1 cellular context compared by ENCODE assay signal in the genomic region with DNA sequence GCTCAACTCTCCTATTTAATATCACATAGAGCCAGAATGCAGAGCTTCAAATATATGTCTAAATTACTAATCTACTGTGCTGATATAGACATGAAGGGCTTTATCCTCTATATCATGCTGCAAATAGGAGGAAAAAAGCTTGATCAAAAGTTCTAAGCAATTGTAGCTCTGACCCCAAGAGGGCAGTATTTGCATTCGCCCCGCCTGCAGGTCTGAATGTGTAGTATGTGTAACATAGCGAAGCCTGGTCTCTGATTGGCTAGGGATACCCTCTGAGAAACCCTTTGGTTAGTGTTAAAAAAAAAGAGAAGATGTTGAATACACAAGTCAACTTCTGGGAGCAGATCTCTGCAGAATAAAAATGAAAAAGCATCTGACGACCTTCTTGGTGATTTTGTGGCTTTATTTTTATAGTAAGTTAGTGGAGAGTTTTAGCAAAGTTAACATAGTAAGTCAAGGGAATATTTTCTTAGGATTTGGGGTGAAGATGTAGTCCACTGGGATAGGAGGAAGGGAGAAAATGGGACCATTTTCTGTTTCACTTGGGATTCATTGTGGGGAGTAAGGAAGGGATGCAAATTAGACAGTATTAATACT.
TF ChIP-seq lines count a peak whose summit lies in the region.

No MANE protein-coding gene starts in this region.

TF ChIP-seq in K562, 482 proteins besides CTCF, POLR2A, EP300 and RAD21 (continued from another document):
- TF ChIP-seq, protein P1, sequence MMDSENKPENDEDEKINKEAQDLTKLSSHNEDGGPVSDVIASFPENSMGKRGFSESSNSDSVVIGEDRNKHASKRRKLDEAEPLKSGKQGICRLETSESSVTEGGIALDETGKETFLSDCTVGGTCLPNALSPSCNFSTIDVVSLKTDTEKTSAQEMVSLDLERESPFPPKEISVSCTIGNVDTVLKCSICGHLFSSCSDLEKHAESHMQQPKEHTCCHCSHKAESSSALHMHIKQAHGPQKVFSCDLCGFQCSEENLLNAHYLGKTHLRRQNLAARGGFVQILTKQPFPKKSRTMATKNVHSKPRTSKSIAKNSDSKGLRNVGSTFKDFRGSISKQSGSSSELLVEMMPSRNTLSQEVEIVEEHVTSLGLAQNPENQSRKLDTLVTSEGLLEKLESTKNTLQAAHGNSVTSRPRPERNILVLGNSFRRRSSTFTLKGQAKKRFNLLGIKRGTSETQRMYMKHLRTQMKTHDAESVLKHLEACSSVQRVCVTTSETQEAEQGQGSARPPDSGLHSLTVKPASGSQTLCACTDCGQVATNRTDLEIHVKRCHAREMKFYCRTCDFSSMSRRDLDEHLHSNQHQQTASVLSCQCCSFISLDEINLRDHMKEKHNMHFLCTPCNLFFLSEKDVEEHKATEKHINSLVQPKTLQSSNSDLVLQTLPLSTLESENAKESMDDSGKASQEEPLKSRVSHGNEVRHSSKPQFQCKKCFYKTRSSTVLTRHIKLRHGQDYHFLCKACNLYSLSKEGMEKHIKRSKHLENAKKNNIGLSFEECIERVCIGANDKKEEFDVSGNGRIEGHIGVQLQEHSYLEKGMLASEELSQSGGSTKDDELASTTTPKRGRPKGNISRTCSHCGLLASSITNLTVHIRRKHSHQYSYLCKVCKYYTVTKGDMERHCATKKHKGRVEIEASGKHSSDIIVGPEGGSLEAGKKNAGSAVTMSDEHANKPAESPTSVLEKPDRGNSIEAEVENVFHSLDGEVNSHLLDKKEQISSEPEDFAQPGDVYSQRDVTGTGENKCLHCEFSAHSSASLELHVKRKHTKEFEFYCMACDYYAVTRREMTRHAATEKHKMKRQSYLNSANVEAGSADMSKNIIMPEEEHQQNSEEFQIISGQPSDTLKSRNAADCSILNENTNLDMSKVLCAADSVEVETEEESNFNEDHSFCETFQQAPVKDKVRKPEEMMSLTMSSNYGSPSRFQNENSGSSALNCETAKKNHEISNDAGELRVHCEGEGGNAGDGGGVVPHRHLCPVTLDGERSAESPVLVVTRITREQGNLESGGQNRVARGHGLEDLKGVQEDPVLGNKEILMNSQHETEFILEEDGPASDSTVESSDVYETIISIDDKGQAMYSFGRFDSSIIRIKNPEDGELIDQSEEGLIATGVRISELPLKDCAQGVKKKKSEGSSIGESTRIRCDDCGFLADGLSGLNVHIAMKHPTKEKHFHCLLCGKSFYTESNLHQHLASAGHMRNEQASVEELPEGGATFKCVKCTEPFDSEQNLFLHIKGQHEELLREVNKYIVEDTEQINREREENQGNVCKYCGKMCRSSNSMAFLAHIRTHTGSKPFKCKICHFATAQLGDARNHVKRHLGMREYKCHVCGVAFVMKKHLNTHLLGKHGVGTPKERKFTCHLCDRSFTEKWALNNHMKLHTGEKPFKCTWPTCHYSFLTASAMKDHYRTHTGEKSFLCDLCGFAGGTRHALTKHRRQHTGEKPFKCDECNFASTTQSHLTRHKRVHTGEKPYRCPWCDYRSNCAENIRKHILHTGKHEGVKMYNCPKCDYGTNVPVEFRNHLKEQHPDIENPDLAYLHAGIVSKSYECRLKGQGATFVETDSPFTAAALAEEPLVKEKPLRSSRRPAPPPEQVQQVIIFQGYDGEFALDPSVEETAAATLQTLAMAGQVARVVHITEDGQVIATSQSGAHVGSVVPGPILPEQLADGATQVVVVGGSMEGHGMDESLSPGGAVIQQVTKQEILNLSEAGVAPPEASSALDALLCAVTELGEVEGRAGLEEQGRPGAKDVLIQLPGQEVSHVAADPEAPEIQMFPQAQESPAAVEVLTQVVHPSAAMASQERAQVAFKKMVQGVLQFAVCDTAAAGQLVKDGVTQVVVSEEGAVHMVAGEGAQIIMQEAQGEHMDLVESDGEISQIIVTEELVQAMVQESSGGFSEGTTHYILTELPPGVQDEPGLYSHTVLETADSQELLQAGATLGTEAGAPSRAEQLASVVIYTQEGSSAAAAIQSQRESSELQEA (IDR thresholded peaks at IDR 0.05; ENCODE audit: low read depth), result no peak
